In the genomic region with DNA sequence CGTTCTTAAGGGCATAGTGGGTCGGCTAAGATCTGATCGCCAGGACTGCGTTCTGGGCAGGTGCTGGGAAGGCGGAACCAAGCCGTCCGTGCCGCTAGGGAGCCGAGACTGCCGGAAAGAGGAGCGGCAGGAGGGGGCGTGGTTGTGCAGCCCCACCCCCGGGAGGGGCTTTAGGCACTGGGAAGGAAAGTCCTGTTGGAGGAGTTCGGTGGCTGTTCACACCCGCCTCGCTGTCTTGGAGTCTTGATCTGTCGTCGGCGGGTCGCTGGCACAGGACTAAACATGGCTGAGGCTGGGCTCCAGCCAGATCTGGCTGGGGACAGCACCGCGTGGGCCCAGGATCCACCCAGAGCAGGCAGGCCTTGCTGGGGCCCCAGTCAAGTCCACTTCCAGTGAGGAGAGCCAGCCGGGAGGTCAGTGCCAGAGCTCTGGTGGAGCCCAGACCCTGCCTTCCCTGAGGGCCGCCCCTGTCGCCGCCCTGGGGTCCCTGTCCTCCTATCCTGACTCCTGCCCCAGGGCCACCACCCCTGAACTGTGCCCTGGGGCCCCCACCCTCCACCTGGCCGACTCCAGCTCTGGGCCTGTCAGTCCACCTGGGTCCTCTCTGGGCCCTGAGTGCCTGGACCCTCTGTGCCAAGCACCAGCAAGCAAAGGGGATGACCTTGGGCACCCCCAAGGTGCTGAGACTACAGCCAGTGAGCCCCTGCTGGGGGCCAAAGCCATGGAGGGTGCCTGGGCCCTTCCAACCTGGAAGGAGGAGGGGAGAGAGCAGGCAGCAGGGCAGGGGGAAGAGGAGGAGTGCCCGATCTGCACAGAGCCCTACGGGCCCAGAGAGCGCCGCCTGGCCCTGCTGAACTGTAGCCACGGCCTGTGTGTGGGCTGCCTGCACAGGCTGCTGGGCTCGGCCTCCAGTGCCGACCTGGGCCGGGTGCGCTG, we compare ENCODE assay signal across 10 cellular contexts. TPM values are rescaled to one million over a fixed set of nuclear protein-coding genes. Genes with fewer than 3 reads are reported as not detected.
A peak's percentile ranks its signal among the peaks of the same experiment; 100 is the strongest.
DNase-seq lines count a peak whose midpoint lies in the region; ATAC-seq and TF ChIP-seq lines count a peak whose summit lies in the region.
"Had no signal": no experiment of that assay in that cellular context is flagged by ENCODE, and none has a peak within 500 bp of the region (broad histone marks: within the 10 kb centered on the region; RNA-seq: fewer than 3 reads in every experiment).

No MANE protein-coding gene starts in this region.

- no peaks in the 10 kb centered on the region for H3K9me3 ChIP-seq in right lobe of liver

- no peaks in the 10 kb centered on the region for H3K36me3 ChIP-seq in right lobe of liver
- H3K36me3 ChIP-seq in urinary bladder (ENCODE audit: insufficient read depth): no peaks in the 10 kb centered on the region

- ATAC-seq in right lobe of liver (peak; percentile 29 to 61 (median 44)), GM19035 (IDR thresholded peaks at IDR 0.05; ENCODE audit: unreplicated experiment) (no peak)
- ATAC-seq: activated naive CD8-positive, alpha-beta T cell treated with anti-CD3 and anti-CD28 coated beads, Interleukin-2, amount 50 U/mL, for 24 hours had no signal

- TF ChIP-seq POLR2A in right lobe of liver (IDR thresholded peaks at IDR 0.05): no peak
- TF ChIP-seq POLR2A in erythroblast (IDR thresholded peaks at IDR 0.05; ENCODE audit: low read length): no peak

- peaks cover 0 to 5% (median 0%) of the 10 kb centered on the region in 4 donors for H3K4me1 ChIP-seq in right lobe of liver
- no peaks in the 10 kb centered on the region for H3K4me1 ChIP-seq in urinary bladder (ENCODE audit: insufficient read depth)

- H3K27ac ChIP-seq in right lobe of liver (no peak overlapping the region), urinary bladder (ENCODE audit: low read depth) (peak overlapping the region; percentile 64)

- H3K4me3 ChIP-seq in right lobe of liver: peak overlapping the region in 2 of 3 donors; percentile 17 to 29
- no peak overlapping the region for H3K4me3 ChIP-seq in urinary bladder (ENCODE audit: low read depth, low read length)

- 77% methylated on average over 10 of the region's 36 CpGs for WGBS in right lobe of liver (ENCODE audit: insufficient coverage, low coverage, low lambda C conversion rate, missing lambda C conversion rate)
- WGBS in urinary bladder: 61% methylated on average over 36 of the region's 36 CpGs

- no peaks in the 10 kb centered on the region for H3K27me3 ChIP-seq in right lobe of liver

- TF ChIP-seq CTCF in right lobe of liver (IDR thresholded peaks at IDR 0.05): no peak

- DNase-seq in NCI-H748 (lab: John Stamatoyannopoulos, UW; ENCODE audit: unreplicated experiment) (peak; percentile 45), NCI-H748 treated with DMSO at 0.1 percent for 48 hours (lab: John Stamatoyannopoulos, UW) (no peak), astrocyte of the hippocampus (ENCODE audit: low read depth, low spot score) (peak; percentile 16), right lobe of liver (peak in 1 of 3 donors; percentile 70), erythroblast (lab: John Stamatoyannopoulos, UW) (no peak)
- DNase-seq in activated CD8-positive, alpha-beta memory T cell treated with anti-CD3 and anti-CD28 coated beads, Interleukin-2, amount 50 U/mL, for 4 hours: no peak
- DNase-seq: activated naive CD8-positive, alpha-beta T cell treated with anti-CD3 and anti-CD28 coated beads, Interleukin-2, amount 50 U/mL, for 24 hours had no signal

- intact Hi-C loops in right lobe of liver (cut with DNase I): no loop called here

RNA-seq across cellular contexts. Expression of a gene that starts 4.5 kb away (rescaled TPM):
- total RNA-seq in right lobe of liver (10 to 100 TPM in 1 of 6 experiments, 1 to 10 TPM in 5; 3.5 to 12.2 (median 4.5) TPM), urinary bladder (not detected)
- polyA plus RNA-seq in urinary bladder: 8.1 TPM

RNA-seq across cellular contexts. Expression of a gene that starts 7.4 kb away (rescaled TPM):
- total RNA-seq in right lobe of liver (1 to 10 TPM in 1 of 6 experiments, under 1 TPM in 4, not detected in 1; 0.20 to 1.2 (median 0.31) TPM), urinary bladder (0.42 TPM)
- 0.71 TPM for polyA plus RNA-seq in urinary bladder

RNA-seq across cellular contexts. Expression of a gene that starts 9.8 kb away (rescaled TPM):
- total RNA-seq in right lobe of liver (not detected), urinary bladder (not detected)
- 0.09 TPM for polyA plus RNA-seq in urinary bladder
- total RNA-seq: subcutaneous adipose tissue had no signal

RNA-seq across cellular contexts. Expression of a gene that starts 12.0 kb away (rescaled TPM):
- total RNA-seq in right lobe of liver (1 to 10 TPM; 4.7 to 9.6 (median 7.4) TPM), urinary bladder (3.2 TPM)
- polyA plus RNA-seq in urinary bladder: 10.4 TPM

RNA-seq across cellular contexts. Expression of a gene that starts 12.1 kb away (rescaled TPM):
- total RNA-seq in right lobe of liver: 10 to 100 TPM; 17.7 to 28.0 (median 23.9) TPM
- total RNA-seq in urinary bladder: 24.2 TPM
- polyA plus RNA-seq in urinary bladder: 41.2 TPM

Comparison
In these comparisons a context has a peak if more than half of its experiments do, and no peak if none do; other contexts are left out.
1. DNase-seq: peak in NCI-H748 (single experiment) and astrocyte of the hippocampus (single experiment); none in NCI-H748 treated with DMSO at 0.1 percent for 48 hours (single experiment), activated CD8-positive, alpha-beta memory T cell treated with anti-CD3 and anti-CD28 coated beads, Interleukin-2, amount 50 U/mL, for 4 hours (single experiment) and erythroblast (0 of 2).